Comparison of ENCODE assay signal across 8 cellular contexts in genomic region chr2:85611705-85612587, GRCh38. TPM values are rescaled to one million over a fixed set of nuclear protein-coding genes. Genes with fewer than 3 reads are reported as not detected.
DNase-seq lines count a peak whose midpoint lies in the region; ATAC-seq, FAIRE-seq and TF ChIP-seq lines count a peak whose summit lies in the region.

A gene with protein sequence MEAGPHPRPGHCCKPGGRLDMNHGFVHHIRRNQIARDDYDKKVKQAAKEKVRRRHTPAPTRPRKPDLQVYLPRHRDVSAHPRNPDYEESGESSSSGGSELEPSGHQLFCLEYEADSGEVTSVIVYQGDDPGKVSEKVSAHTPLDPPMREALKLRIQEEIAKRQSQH (minus strand): TSS chr2:85612066. CDS start chr2:85611984, 82 bp downstream.

- ATAC-seq in HG02623 (IDR thresholded peaks at IDR 0.05; ENCODE audit: unreplicated experiment) (peak; percentile 68), heart right ventricle (peak; percentile 86 to 88 (median 88)), upper lobe of left lung (ENCODE audit: low FRiP score in 2 of 2) (peak; percentile 91 to 93)

- no peaks in the 10 kb centered on the region for H3K27me3 ChIP-seq in heart right ventricle
- no peaks in the 10 kb centered on the region for H3K27me3 ChIP-seq in upper lobe of left lung

- peaks cover 5 to 63% (median 33%) of the 10 kb centered on the region in 9 donors for H3K4me1 ChIP-seq in heart right ventricle
- peaks cover 24 to 64% (median 45%) of the 10 kb centered on the region in 4 donors for H3K4me1 ChIP-seq in upper lobe of left lung

- H3K4me3 ChIP-seq in heart right ventricle (peak within 1 kb of the TSS; percentile 69 to 98 (median 88)), upper lobe of left lung (peak within 1 kb of the TSS; percentile 56 to 91 (median 85))

- H3K9me3 ChIP-seq in heart right ventricle (no peaks in the 10 kb centered on the region), upper lobe of left lung (no peaks in the 10 kb centered on the region)

- peak; percentile 91 for TF ChIP-seq POLR2A in GM12891 (IDR thresholded peaks at IDR 0.05; ENCODE audit: low read depth, low read length)
- peak in 3 of 4 donors; percentile 54 to 90 (median 69) for TF ChIP-seq POLR2A in upper lobe of left lung (IDR thresholded peaks at IDR 0.05)

- 7 to 12% (median 10%) methylated on average over 59 to 73 of the region's 73 CpGs for WGBS in adipose tissue, 3 donors
- 6 to 9% methylated on average over 73 of the region's 73 CpGs for WGBS in heart right ventricle, 2 donors
- 11 to 18% methylated on average over 39 to 56 of the region's 73 CpGs for WGBS in upper lobe of left lung, 2 donors

- peak within 1 kb of the TSS; percentile 86 for H3K27ac ChIP-seq in adipose tissue (ENCODE audit: low read depth, low read length)
- H3K27ac ChIP-seq in heart right ventricle = peak within 1 kb of the TSS; percentile 57 to 94 (median 90)
- peak within 1 kb of the TSS; percentile 85 to 92 (median 90) for H3K27ac ChIP-seq in upper lobe of left lung

- H3K36me3 ChIP-seq in heart right ventricle (peaks cover 0 to 32% (median 0%) of the 10 kb centered on the region in 9 donors), upper lobe of left lung (peaks cover 4 to 24% (median 14%) of the 10 kb centered on the region in 4 donors)

- DNase-seq in GM12891 (ENCODE audit: insufficient read length, low spot score) = peak; percentile 96
- DNase-seq in NCI-H1105 (lab: John Stamatoyannopoulos, UW) = peak; percentile 87
- peak; percentile 93 for DNase-seq in heart right ventricle
- peak; percentile 97 for DNase-seq in posterior vena cava (ENCODE audit: low spot score)
- DNase-seq in upper lobe of left lung = peak; percentile 91 to 96

- FAIRE-seq in GM12891 (lab: Jason Lieb, UNC) = peak; percentile 78

- TF ChIP-seq CTCF in heart right ventricle (IDR thresholded peaks at IDR 0.05) = peak in 1 of 9 donors; percentile 11
- TF ChIP-seq CTCF in upper lobe of left lung (IDR thresholded peaks at IDR 0.05) = peak in 1 of 6 experiments; percentile 4

- intact Hi-C loops in T-helper 1 cell treated with Interleukin-12 subunit alpha and Interleukin-12 subunit beta and Interleukin-4 antibody, amounts not matched to agents 30 ng/mL and 1 ng/mL, for 36 hours (cut with micrococcal nuclease) = loop anchor here (1.0 kb wide), 6 partner anchors 10 to 951 kb away; partner anchors contain the start of genes CHMP3, ELMOD3, GGCX and RETSAT
- intact Hi-C loops in heart right ventricle (cut with DNase I) (loop anchor here in 2 of 10 donors (5.0 to 10.0 kb wide), 2 partner anchors 47 to 50 kb away; partner anchors contain the start of gene GGCX (in 2 of the 2)), posterior vena cava (cut with DNase I) (no loop called here)

- TF ChIP-seq EP300 in upper lobe of left lung (IDR thresholded peaks at IDR 0.05) = no peak

TF ChIP-seq in GM12891, 5 proteins besides CTCF, POLR2A, EP300 and RAD21:
- TF ChIP-seq POU2F2 (IDR thresholded peaks at IDR 0.05; ENCODE audit: low read depth, low read length) (peak; percentile 60), SPI1 (IDR thresholded peaks at IDR 0.05; ENCODE audit: low read depth, low read length) (0 out of 2 replicates have a peak, but pooled peaks have one; percentile 21), POLR2AphosphoS5 (IDR thresholded peaks at IDR 0.05; ENCODE audit: low read depth, low read length) (peak; percentile 89), PAX5 (IDR thresholded peaks at IDR 0.05; ENCODE audit: insufficient read depth, low read length, severe bottlenecking) (peak; percentile 60), TAF1 (IDR thresholded peaks at IDR 0.05; ENCODE audit: low read depth, low read length) (peak; percentile 78)

RNA-seq across cellular contexts. Expression of the gene that starts here (rescaled TPM):
- 16.8 TPM for polyA plus RNA-seq in GM12891 (2012; ENCODE audit: low read depth, missing spikeins)
- total RNA-seq in T-helper 1 cell treated with Interleukin-12 subunit alpha and Interleukin-12 subunit beta and Interleukin-4 antibody, amounts not matched to agents 30 ng/mL and 1 ng/mL, for 36 hours = 44.8 and 45.2 TPM in 2 replicates
- polyA plus RNA-seq in adipose tissue = 10 to 100 TPM; 10.6 to 15.5 (median 14.7) TPM
- total RNA-seq in heart right ventricle = 10 to 100 TPM; 25.0 to 39.0 (median 33.7) TPM
- 10 to 100 TPM; 14.2 to 47.0 TPM for polyA plus RNA-seq in heart right ventricle
- total RNA-seq in posterior vena cava = 10 to 100 TPM; 15.8 to 18.4 TPM
- total RNA-seq in upper lobe of left lung = 10 to 100 TPM; 24.6 to 46.1 (median 34.0) TPM

Comparison
In these comparisons a context has a peak if more than half of its experiments do, and no peak if none do; other contexts are left out.
1. Peak in every context shown above with its lines: DNase-seq, ATAC-seq, H3K4me3 ChIP-seq and H3K27ac ChIP-seq.